1 cellular context compared by ENCODE assay signal in the genomic region with DNA sequence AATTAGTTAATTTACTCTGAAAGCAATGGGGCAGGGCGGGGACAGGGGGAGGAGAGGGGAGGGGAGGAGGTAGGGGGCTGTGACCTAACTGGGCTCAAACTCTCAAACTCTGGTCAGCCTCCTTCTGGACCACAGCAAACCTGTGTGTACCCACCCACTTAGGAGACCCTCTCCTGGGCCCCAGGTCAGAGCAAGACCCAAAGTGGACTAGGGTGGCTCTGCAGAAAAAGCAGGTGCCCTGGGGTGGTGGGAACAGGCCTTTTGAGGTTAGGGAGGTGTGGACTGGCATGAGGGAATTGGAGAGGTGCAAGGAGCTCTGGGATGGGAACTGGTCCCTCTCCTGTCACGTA.
TF ChIP-seq lines count a peak whose summit lies in the region.

No MANE protein-coding gene starts in this region.

TF ChIP-seq in K562, 482 proteins besides CTCF, POLR2A, EP300 and RAD21:
- no peak for TF ChIP-seq MYC (IDR thresholded peaks at IDR 0.05; ENCODE audit: low read depth, low read length)
- peak; percentile 24; the same call in 1 of the 2 replicates for TF ChIP-seq MYC (CRISPR knock-in tag; IDR thresholded peaks at IDR 0.05; ENCODE audit: borderline replicate concordance, low read depth)
- TF ChIP-seq L3MBTL2 (IDR thresholded peaks at IDR 0.05) = no peak
- no peak for TF ChIP-seq TAF1 (IDR thresholded peaks at IDR 0.05; ENCODE audit: control insufficient read depth, extremely low read depth, insufficient read depth, low read length, severe bottlenecking)
- TF ChIP-seq ZNF609 (CRISPR knock-in tag; IDR thresholded peaks at IDR 0.05; ENCODE audit: borderline replicate concordance) = no peak
- TF ChIP-seq SNRNP70 (optimal IDR thresholded peaks at IDR 0.05; ENCODE audit: low read depth, low read length) = no peak
- TF ChIP-seq, protein P1, sequence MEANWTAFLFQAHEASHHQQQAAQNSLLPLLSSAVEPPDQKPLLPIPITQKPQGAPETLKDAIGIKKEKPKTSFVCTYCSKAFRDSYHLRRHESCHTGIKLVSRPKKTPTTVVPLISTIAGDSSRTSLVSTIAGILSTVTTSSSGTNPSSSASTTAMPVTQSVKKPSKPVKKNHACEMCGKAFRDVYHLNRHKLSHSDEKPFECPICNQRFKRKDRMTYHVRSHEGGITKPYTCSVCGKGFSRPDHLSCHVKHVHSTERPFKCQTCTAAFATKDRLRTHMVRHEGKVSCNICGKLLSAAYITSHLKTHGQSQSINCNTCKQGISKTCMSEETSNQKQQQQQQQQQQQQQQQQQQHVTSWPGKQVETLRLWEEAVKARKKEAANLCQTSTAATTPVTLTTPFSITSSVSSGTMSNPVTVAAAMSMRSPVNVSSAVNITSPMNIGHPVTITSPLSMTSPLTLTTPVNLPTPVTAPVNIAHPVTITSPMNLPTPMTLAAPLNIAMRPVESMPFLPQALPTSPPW (CRISPR knock-in tag; IDR thresholded peaks at IDR 0.05) = no peak
- TF ChIP-seq SUPT5H (IDR thresholded peaks at IDR 0.05) = no peak
- no peak for TF ChIP-seq ZNF197 (CRISPR knock-in tag; IDR thresholded peaks at IDR 0.05; ENCODE audit: low read depth)
- no peak for TF ChIP-seq XRCC5 (IDR thresholded peaks at IDR 0.05; ENCODE audit: low read depth, low read length)
- 0 out of 2 replicates have a peak, but pooled peaks have one; percentile 5 for TF ChIP-seq NR4A1 (CRISPR knock-in tag; IDR thresholded peaks at IDR 0.05)
- no peak for TF ChIP-seq NR4A1 (tag; IDR thresholded peaks at IDR 0.05)
- TF ChIP-seq, protein P2, sequence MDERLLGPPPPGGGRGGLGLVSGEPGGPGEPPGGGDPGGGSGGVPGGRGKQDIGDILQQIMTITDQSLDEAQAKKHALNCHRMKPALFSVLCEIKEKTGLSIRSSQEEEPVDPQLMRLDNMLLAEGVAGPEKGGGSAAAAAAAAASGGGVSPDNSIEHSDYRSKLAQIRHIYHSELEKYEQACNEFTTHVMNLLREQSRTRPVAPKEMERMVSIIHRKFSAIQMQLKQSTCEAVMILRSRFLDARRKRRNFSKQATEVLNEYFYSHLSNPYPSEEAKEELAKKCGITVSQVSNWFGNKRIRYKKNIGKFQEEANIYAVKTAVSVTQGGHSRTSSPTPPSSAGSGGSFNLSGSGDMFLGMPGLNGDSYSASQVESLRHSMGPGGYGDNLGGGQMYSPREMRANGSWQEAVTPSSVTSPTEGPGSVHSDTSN (CRISPR knock-in tag; IDR thresholded peaks at IDR 0.05; ENCODE audit: low read depth) = no peak
- TF ChIP-seq, protein P2 (tag; conservative IDR thresholded peaks at IDR 0.05; ENCODE audit: low read depth) = no peak
- TF ChIP-seq SMARCE1 (IDR thresholded peaks at IDR 0.05) = no peak
- TF ChIP-seq TOE1 (IDR thresholded peaks at IDR 0.05; ENCODE audit: borderline replicate concordance) = no peak
- no peak for TF ChIP-seq TOE1 (CRISPR knock-in tag; IDR thresholded peaks at IDR 0.05; ENCODE audit: borderline replicate concordance, low read depth)
- no peak for TF ChIP-seq CBFB (CRISPR knock-in tag; IDR thresholded peaks at IDR 0.05)
- TF ChIP-seq BCOR (IDR thresholded peaks at IDR 0.05) = no peak
- TF ChIP-seq PHB (CRISPR knock-in tag; IDR thresholded peaks at IDR 0.05) = no peak
